27 cellular contexts compared by ENCODE assay signal in the genomic region with DNA sequence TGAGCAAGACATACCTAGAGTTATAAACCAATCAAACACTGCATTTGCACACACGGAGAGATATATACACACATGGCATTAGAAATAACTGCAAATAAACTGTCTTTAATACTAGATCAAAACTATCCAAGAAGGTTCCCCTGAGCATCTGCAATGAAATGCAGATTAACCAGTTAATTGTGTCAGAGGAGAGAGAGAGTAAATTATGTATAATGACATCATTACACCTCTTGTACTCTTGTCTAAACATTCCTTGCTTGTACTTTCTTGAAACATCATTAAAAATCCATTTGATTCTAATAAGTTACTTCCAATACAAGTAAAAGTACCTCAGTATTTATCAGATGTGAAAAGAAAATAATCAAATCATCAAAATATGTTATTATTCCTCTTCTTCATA. TPM values are rescaled to one million over a fixed set of nuclear protein-coding genes. Genes with fewer than 3 reads are reported as not detected.
A peak's percentile ranks its signal among the peaks of the same experiment; 100 is the strongest.
DNase-seq lines count a peak whose midpoint lies in the region; ATAC-seq, FAIRE-seq and TF ChIP-seq lines count a peak whose summit lies in the region.
"Had no signal": no experiment of that assay in that cellular context is flagged by ENCODE, and none has a peak within 500 bp of the region (broad histone marks: within the 10 kb centered on the region; RNA-seq: fewer than 3 reads in every experiment).

No MANE protein-coding gene starts in this region.

- H3K4me1 ChIP-seq in A549, result peaks cover 33% of the 10 kb centered on the region
- H3K4me1 ChIP-seq: right atrium auricular region had no signal

- TF ChIP-seq RAD21 in A549 (conservative IDR thresholded peaks at IDR 0.05 in 1 of 2, IDR thresholded peaks at IDR 0.05 in 1 of 2), result no peak

- TF ChIP-seq CTCF in A549 (IDR thresholded peaks at IDR 0.05) (no peak), HL-60 (IDR thresholded peaks at IDR 0.05; ENCODE audit: insufficient read depth, low read length) (no peak), epithelial cell of esophagus (IDR thresholded peaks at IDR 0.05; ENCODE audit: insufficient read depth, low read depth, low read length, missing control alignments) (no peak)

- H3K27me3 ChIP-seq in HL-60 (ENCODE audit: insufficient read depth, poor library complexity, severe bottlenecking), result no peaks in the 10 kb centered on the region
- H3K27me3 ChIP-seq: ovary, right atrium auricular region had no signal

- TF ChIP-seq POLR2A in A549 (IDR thresholded peaks at IDR 0.05; ENCODE audit: low read length), result no peak

- no peak for DNase-seq in A549 (ENCODE audit: low read depth in 1 of 2, low spot score in 1 of 2)
- no peak for DNase-seq in HL-60 (ENCODE audit: low read depth in 1 of 2, low spot score in 1 of 2)
- peak; percentile 61 for DNase-seq in epithelial cell of esophagus (ENCODE audit: low read depth)
- no peak for DNase-seq in NCI-H524 treated with DMSO at 0.1 percent for 48 hours (lab: John Stamatoyannopoulos, UW)
- DNase-seq: activated CD4-positive, alpha-beta T cell treated with anti-CD3 and anti-CD28 coated beads for 36 hours; activated effector memory CD4-positive, alpha-beta T cell treated with anti-CD3 and anti-CD28 coated beads, Interleukin-2, amount 50 U/mL, for 16 hours; activated T-cell treated with anti-CD3 and anti-CD28 coated beads for 4 hours; central memory CD4-positive, alpha-beta T cell; DMS79 treated with DMSO at 0.1 percent for 48 hours; HCEC 1CT; islet precursor cell; midbrain; nephron progenitor cell; ovary; stimulated activated CD4-positive, alpha-beta T cell treated with anti-CD3 and anti-CD28 coated beads, Interleukin-12 subunit alpha, Interleukin-12 subunit beta, amount 100 ng/mL, for 4 hours; stimulated activated CD4-positive, alpha-beta T cell treated with anti-CD3 and anti-CD28 coated beads, Interleukin-4, amount 100 ng/mL, for 1 hour had no signal

- H3K9me3 ChIP-seq in A549, result no peaks in the 10 kb centered on the region
- H3K9me3 ChIP-seq: ovary, right atrium auricular region had no signal

- WGBS in A549 (ENCODE audit: missing lambda C conversion rate), result 61% methylated on average over 1 of the region's 1 CpG

- H3K4me3 ChIP-seq in A549, result no peak overlapping the region
- peak overlapping the region; percentile 88 for H3K4me3 ChIP-seq in HL-60 (replicated peaks; ENCODE audit: insufficient read depth, low read length)
- H3K4me3 ChIP-seq in epithelial cell of esophagus (ENCODE audit: low read length), result peak overlapping the region; percentile 38
- H3K4me3 ChIP-seq in skin epidermis, result peak overlapping the region; percentile 6 to 34 (median 11)
- H3K4me3 ChIP-seq: ovary, right atrium auricular region had no signal

- no peak for TF ChIP-seq EP300 in A549 (IDR thresholded peaks at IDR 0.05)

- H3K27ac ChIP-seq in A549 (no peak overlapping the region), HL-60 (replicated peaks) (peak overlapping the region; percentile 64), skin epidermis (peak overlapping the region in 14 of 21 experiments; percentile 25 to 78 (median 47))
- H3K27ac ChIP-seq: KMS-11, ovary, right atrium auricular region had no signal

- CTCF ChIA-PET in A549 (lab: Yijun Ruan, JAX), result interaction anchor here (1.9 to 2.0 kb wide), 2 partner anchors 15 to 84 kb away, joined by 4 to 7 read pairs; no protein-coding TSS in a partner anchor

- FAIRE-seq in A549 (lab: Jason Lieb, UNC), result peak; percentile 72
- FAIRE-seq: astrocyte, GM18507 had no signal

- POLR2A ChIA-PET in A549 (lab: Yijun Ruan, JAX), result no interaction called here

- ATAC-seq in A549 (no peak), GM21390 (IDR thresholded peaks at IDR 0.05; ENCODE audit: unreplicated experiment) (no peak), HG02763 (IDR thresholded peaks at IDR 0.05; ENCODE audit: unreplicated experiment) (no peak), HG02870 (IDR thresholded peaks at IDR 0.05; ENCODE audit: unreplicated experiment) (no peak)
- ATAC-seq: activated CD4-positive, alpha-beta T cell treated with anti-CD3 and anti-CD28 coated beads for 36 hours; Right ventricle myocardium inferior had no signal

- no peak overlapping the region; the same call in 2 of the 3 replicates for H3K4me2 ChIP-seq in A549
- H3K4me2 ChIP-seq: KMS-11 had no signal

TF ChIP-seq in A549, 52 proteins besides CTCF, POLR2A, EP300 and RAD21:
- TF ChIP-seq CHD4 (IDR thresholded peaks at IDR 0.05; ENCODE audit: borderline replicate concordance), result no peak
- no peak for TF ChIP-seq HOXB13 (CRISPR knock-in tag; IDR thresholded peaks at IDR 0.05; ENCODE audit: low read depth)
- TF ChIP-seq HEYL (CRISPR knock-in tag; IDR thresholded peaks at IDR 0.05), result no peak
- TF ChIP-seq, protein P1, sequence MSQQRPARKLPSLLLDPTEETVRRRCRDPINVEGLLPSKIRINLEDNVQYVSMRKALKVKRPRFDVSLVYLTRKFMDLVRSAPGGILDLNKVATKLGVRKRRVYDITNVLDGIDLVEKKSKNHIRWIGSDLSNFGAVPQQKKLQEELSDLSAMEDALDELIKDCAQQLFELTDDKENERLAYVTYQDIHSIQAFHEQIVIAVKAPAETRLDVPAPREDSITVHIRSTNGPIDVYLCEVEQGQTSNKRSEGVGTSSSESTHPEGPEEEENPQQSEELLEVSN (IDR thresholded peaks at IDR 0.05; ENCODE audit: borderline replicate concordance, low read depth), result no peak
- TF ChIP-seq REST (IDR thresholded peaks at IDR 0.05), result no peak
- no peak for TF ChIP-seq RFX5 (IDR thresholded peaks at IDR 0.05)
- TF ChIP-seq ZFP36 (IDR thresholded peaks at IDR 0.05; ENCODE audit: borderline replicate concordance, partially characterized antibody), result no peak
- TF ChIP-seq, protein P2, sequence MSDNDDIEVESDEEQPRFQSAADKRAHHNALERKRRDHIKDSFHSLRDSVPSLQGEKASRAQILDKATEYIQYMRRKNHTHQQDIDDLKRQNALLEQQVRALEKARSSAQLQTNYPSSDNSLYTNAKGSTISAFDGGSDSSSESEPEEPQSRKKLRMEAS (IDR thresholded peaks at IDR 0.05), result no peak
- no peak for TF ChIP-seq HMGXB4 (CRISPR knock-in tag; IDR thresholded peaks at IDR 0.05; ENCODE audit: borderline replicate concordance)
- no peak for TF ChIP-seq JUN (IDR thresholded peaks at IDR 0.05)
- TF ChIP-seq CHD2 (IDR thresholded peaks at IDR 0.05; ENCODE audit: low read length, partially characterized antibody), result no peak
- no peak for TF ChIP-seq RCOR1 (IDR thresholded peaks at IDR 0.05; ENCODE audit: low read depth, low read length)

RNA-seq across cellular contexts. Expression of gene ANKRD22, which starts 0.9 kb away (rescaled TPM):
- polyA plus RNA-seq in A549 (2011; rRNA removed), result 0.59 and 0.60 TPM in 2 replicates
- polyA plus RNA-seq in A549 (2012; cell fraction: cytosol; rRNA removed), result 0.04 and 0.05 TPM in 2 replicates
- 0.07 TPM in 1 of 2 replicates, not detected in the other for polyA plus RNA-seq in A549 (2012; cell fraction: nucleus; rRNA removed)
- 0.29 to 0.53 TPM (median 0.43 TPM) in 3 replicates for polyA plus RNA-seq in A549 (2017; fragmentation: RNase III; extraction: RNeasy Plus Mini Kit Qiagen cat#74134 plus additional on column Dnase treatment)
- not detected in 2 replicates for polyA minus RNA-seq in A549 (2011; rRNA and poly(A)+ RNA removed)
- polyA plus RNA-seq: BJ had no signal

RNA-seq across cellular contexts. Expression of gene STAMBPL1, which starts 29.3 kb away (rescaled TPM):
- polyA plus RNA-seq in A549 (2011; rRNA removed) (28.9 and 32.1 TPM in 2 replicates), A549 (2017; fragmentation: RNase III; extraction: RNeasy Plus Mini Kit Qiagen cat#74134 plus additional on column Dnase treatment) (25.8 to 29.0 TPM (median 28.2 TPM) in 3 replicates)
- polyA plus RNA-seq in A549 (2012; cell fraction: cytosol; rRNA removed), result 18.2 and 18.8 TPM in 2 replicates
- 23.8 and 58.1 TPM in 2 replicates for polyA plus RNA-seq in A549 (2012; cell fraction: nucleus; rRNA removed)
- 14.5 and 15.7 TPM in 2 replicates for polyA minus RNA-seq in A549 (2011; rRNA and poly(A)+ RNA removed)

RNA-seq across cellular contexts. Expression of gene LIPM, which starts 48.2 kb away (rescaled TPM):
- polyA plus RNA-seq in A549 (2011; rRNA removed) (not detected in 2 replicates), A549 (2017; fragmentation: RNase III; extraction: RNeasy Plus Mini Kit Qiagen cat#74134 plus additional on column Dnase treatment) (not detected in 3 replicates)
- not detected in 2 replicates for polyA plus RNA-seq in A549 (2012; cell fraction: cytosol; rRNA removed)
- polyA plus RNA-seq in A549 (2012; cell fraction: nucleus; rRNA removed), result not detected in 2 replicates
- not detected in 2 replicates for polyA minus RNA-seq in A549 (2011; rRNA and poly(A)+ RNA removed)
- polyA plus RNA-seq: BJ, liver, ovary had no signal

Comparison
In these comparisons a context has a peak if more than half of its experiments do, and no peak if none do; other contexts are left out.
1. H3K27ac ChIP-seq: peak in HL-60 (single experiment) and skin epidermis (14 of 21); none in A549 (0 of 2).